Comparison of ENCODE assay signal across 8 cellular contexts in genomic region chr6:16591681-16592549, GRCh38.
DNase-seq lines count a peak whose midpoint lies in the region; ATAC-seq and TF ChIP-seq lines count a peak whose summit lies in the region.

No MANE protein-coding gene starts in this region.

- intact Hi-C loops in adrenal gland (cut with DNase I), result no loop called here

- no peak for TF ChIP-seq CTCF in adrenal gland (IDR thresholded peaks at IDR 0.05)

- 83 to 87% (median 85%) methylated on average over 13 of the region's 13 CpGs for WGBS in adrenal gland, 4 donors

- no peaks in the 10 kb centered on the region for H3K36me3 ChIP-seq in adrenal gland (replicated peaks in 1 of 2)

- DNase-seq in midbrain (lab: John Stamatoyannopoulos, UW) (peak; percentile 39), adrenal gland (no peak), NCI-H1048 (lab: John Stamatoyannopoulos, UW) (no peak), inferior parietal cortex (ENCODE audit: extremely low spot score) (no peak), KBM-7 (no peak)

- no peaks in the 10 kb centered on the region for H3K9me3 ChIP-seq in adrenal gland (replicated peaks in 1 of 3)

- ATAC-seq in GM18502 (IDR thresholded peaks at IDR 0.05; ENCODE audit: poor library complexity, unreplicated experiment) (peak; percentile 76), GM21381 (IDR thresholded peaks at IDR 0.05; ENCODE audit: unreplicated experiment) (peak; percentile 74), HG03439 (IDR thresholded peaks at IDR 0.05; ENCODE audit: unreplicated experiment) (peak; percentile 59)

- H3K27ac ChIP-seq in adrenal gland, result peak overlapping the region in 1 of 5 donors; percentile 51

- no peaks in the 10 kb centered on the region for H3K4me1 ChIP-seq in adrenal gland (replicated peaks in 1 of 2)

- no peak for TF ChIP-seq POLR2A in adrenal gland (IDR thresholded peaks at IDR 0.05)

- H3K27me3 ChIP-seq in adrenal gland, result no peaks in the 10 kb centered on the region

- H3K4me3 ChIP-seq in adrenal gland, result no peak overlapping the region

- in situ Hi-C loops in KBM-7 (cut with MboI; ENCODE audit: low pct_unique_long_range_greater_than_20kb, low sequenced_read_pairs), result no loop called here
